Comparison of ENCODE assay signal across 8 cellular contexts in the genomic region with DNA sequence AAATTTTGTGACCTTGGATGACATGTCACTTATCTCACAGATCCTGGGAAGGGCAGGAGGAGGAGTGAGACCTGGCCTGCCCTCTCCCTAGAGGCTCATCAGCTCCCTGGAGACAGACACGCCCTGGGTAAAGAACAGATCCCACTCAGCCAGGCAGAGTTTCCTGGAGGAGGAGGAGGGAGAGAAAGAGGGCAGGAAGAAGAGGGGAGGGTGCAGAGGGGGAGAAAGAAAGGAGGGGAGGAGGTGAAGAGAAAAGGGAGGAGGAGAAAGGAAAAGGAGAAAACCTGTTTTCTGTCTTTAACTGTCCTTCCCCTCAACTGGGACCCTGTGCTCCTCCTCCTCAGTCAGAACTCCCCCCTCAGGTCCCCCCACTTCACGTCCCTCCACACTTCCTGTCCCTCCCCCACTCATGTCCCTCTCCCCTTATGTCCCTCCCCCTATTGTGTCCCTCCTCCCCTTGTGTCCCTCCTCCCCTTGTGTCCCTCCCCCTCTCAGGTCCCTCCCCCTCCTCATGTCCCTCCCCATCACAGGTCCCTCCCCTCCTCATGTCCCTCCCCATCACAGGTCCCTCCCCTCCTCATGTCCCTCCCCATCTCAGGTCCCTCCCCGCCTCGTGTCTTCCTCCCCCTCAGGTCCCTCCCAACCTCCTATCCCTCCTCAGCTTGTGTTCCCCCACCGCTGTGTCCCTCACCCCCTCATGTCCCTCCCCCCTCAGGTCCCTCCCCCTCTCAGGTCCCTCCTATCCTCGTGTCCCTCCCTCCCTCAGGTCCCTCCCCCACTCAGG. TPM values are rescaled to one million over a fixed set of nuclear protein-coding genes. Genes with fewer than 3 reads are reported as not detected.
DNase-seq lines count a peak whose midpoint lies in the region; ATAC-seq and TF ChIP-seq lines count a peak whose summit lies in the region.

No MANE protein-coding gene starts in this region.

- no peak overlapping the region for H3K4me2 ChIP-seq in hepatocyte

- no peaks in the 10 kb centered on the region for H3K79me2 ChIP-seq in hepatocyte

- H3K9me2 ChIP-seq in hepatocyte (replicated peaks; ENCODE audit: insufficient read depth) = no peaks in the 10 kb centered on the region

- WGBS in hepatocyte (ENCODE audit: low lambda C conversion rate, missing lambda C conversion rate) = 57% methylated on average over 1 of the region's 6 CpGs

- H3K27ac ChIP-seq in KOPT-K1 (ENCODE audit: low read depth, low read length, poor library complexity, severe bottlenecking) = peak overlapping the region; percentile 99
- peak overlapping the region; percentile 95 for H3K27ac ChIP-seq in SK-N-MC
- H3K27ac ChIP-seq in hepatocyte = peak overlapping the region; percentile 83

- DNase-seq in D341Med (ENCODE audit: low spot score) = peak; percentile 73
- peak; percentile 94 for DNase-seq in SK-N-MC (ENCODE audit: low read depth, low spot score)
- DNase-seq in hepatocyte (ENCODE audit: low spot score) = peak; percentile 83

- H3K36me3 ChIP-seq in KOPT-K1 (ENCODE audit: insufficient read depth, low read length) (no peaks in the 10 kb centered on the region), SK-N-MC (ENCODE audit: insufficient read depth, low read length) (no peaks in the 10 kb centered on the region), hepatocyte (replicated peaks; ENCODE audit: insufficient read depth, low read depth) (no peaks in the 10 kb centered on the region)

- no peaks in the 10 kb centered on the region for H3K27me3 ChIP-seq in hepatocyte

- peaks cover 25% of the 10 kb centered on the region for H3K4me1 ChIP-seq in hepatocyte (ENCODE audit: insufficient read depth)

- no peaks in the 10 kb centered on the region for H4K20me1 ChIP-seq in hepatocyte (ENCODE audit: insufficient read depth, poor library complexity, severe bottlenecking)

- ATAC-seq in GM19351 (IDR thresholded peaks at IDR 0.05; ENCODE audit: unreplicated experiment) (no peak), HG03045 (IDR thresholded peaks at IDR 0.05; ENCODE audit: unreplicated experiment) (no peak), GM19463 (IDR thresholded peaks at IDR 0.05; ENCODE audit: unreplicated experiment) (no peak), HG02884 (IDR thresholded peaks at IDR 0.05; ENCODE audit: unreplicated experiment) (no peak)

- H3K4me3 ChIP-seq in SK-N-MC (peak overlapping the region; percentile 68), hepatocyte (no peak overlapping the region)

- H3K9me3 ChIP-seq in KOPT-K1 (ENCODE audit: insufficient read depth, low read length, poor library complexity, severe bottlenecking) (no peaks in the 10 kb centered on the region), SK-N-MC (ENCODE audit: low read depth, low read length) (no peaks in the 10 kb centered on the region), hepatocyte (ENCODE audit: low read depth) (no peaks in the 10 kb centered on the region)

- peak overlapping the region; percentile 60 for H3K9ac ChIP-seq in SK-N-MC (ENCODE audit: insufficient read length)

- H2AFZ ChIP-seq in hepatocyte = no peak overlapping the region

- no peak for TF ChIP-seq CTCF in hepatocyte (IDR thresholded peaks at IDR 0.05; ENCODE audit: poor library complexity)

RNA-seq across cellular contexts. Expression of gene CGNL1, which starts 52.3 kb away (rescaled TPM):
- total RNA-seq in hepatocyte = 13.1 and 13.7 TPM in 2 replicates
- 9.8 and 11.4 TPM in 2 replicates for polyA plus RNA-seq in hepatocyte
